In the genomic region with DNA sequence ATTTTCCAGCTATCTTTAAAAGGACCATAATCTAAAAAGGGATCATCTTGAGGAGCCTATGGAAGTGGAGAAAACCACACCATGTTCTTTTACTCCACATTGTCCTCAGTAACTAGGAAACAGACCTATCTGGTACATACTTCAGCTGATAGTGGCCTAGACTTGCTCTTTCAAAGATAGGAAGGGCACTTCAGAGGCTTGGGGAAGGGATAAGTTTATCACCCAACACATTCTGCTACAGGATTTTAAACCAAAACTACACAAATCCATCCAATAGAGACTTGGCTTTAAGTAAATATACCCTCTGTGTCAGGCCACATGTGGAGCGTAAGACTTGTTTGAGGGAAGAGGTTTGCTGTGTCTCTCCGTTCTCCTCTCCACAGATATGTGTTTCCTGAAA, we compare ENCODE assay signal across 1 cellular context.
TF ChIP-seq lines count a peak whose summit lies in the region.

No MANE protein-coding gene starts in this region.

TF ChIP-seq in GM23338, 12 proteins besides CTCF, POLR2A, EP300 and RAD21 (continued from another document):
- TF ChIP-seq, protein P1, sequence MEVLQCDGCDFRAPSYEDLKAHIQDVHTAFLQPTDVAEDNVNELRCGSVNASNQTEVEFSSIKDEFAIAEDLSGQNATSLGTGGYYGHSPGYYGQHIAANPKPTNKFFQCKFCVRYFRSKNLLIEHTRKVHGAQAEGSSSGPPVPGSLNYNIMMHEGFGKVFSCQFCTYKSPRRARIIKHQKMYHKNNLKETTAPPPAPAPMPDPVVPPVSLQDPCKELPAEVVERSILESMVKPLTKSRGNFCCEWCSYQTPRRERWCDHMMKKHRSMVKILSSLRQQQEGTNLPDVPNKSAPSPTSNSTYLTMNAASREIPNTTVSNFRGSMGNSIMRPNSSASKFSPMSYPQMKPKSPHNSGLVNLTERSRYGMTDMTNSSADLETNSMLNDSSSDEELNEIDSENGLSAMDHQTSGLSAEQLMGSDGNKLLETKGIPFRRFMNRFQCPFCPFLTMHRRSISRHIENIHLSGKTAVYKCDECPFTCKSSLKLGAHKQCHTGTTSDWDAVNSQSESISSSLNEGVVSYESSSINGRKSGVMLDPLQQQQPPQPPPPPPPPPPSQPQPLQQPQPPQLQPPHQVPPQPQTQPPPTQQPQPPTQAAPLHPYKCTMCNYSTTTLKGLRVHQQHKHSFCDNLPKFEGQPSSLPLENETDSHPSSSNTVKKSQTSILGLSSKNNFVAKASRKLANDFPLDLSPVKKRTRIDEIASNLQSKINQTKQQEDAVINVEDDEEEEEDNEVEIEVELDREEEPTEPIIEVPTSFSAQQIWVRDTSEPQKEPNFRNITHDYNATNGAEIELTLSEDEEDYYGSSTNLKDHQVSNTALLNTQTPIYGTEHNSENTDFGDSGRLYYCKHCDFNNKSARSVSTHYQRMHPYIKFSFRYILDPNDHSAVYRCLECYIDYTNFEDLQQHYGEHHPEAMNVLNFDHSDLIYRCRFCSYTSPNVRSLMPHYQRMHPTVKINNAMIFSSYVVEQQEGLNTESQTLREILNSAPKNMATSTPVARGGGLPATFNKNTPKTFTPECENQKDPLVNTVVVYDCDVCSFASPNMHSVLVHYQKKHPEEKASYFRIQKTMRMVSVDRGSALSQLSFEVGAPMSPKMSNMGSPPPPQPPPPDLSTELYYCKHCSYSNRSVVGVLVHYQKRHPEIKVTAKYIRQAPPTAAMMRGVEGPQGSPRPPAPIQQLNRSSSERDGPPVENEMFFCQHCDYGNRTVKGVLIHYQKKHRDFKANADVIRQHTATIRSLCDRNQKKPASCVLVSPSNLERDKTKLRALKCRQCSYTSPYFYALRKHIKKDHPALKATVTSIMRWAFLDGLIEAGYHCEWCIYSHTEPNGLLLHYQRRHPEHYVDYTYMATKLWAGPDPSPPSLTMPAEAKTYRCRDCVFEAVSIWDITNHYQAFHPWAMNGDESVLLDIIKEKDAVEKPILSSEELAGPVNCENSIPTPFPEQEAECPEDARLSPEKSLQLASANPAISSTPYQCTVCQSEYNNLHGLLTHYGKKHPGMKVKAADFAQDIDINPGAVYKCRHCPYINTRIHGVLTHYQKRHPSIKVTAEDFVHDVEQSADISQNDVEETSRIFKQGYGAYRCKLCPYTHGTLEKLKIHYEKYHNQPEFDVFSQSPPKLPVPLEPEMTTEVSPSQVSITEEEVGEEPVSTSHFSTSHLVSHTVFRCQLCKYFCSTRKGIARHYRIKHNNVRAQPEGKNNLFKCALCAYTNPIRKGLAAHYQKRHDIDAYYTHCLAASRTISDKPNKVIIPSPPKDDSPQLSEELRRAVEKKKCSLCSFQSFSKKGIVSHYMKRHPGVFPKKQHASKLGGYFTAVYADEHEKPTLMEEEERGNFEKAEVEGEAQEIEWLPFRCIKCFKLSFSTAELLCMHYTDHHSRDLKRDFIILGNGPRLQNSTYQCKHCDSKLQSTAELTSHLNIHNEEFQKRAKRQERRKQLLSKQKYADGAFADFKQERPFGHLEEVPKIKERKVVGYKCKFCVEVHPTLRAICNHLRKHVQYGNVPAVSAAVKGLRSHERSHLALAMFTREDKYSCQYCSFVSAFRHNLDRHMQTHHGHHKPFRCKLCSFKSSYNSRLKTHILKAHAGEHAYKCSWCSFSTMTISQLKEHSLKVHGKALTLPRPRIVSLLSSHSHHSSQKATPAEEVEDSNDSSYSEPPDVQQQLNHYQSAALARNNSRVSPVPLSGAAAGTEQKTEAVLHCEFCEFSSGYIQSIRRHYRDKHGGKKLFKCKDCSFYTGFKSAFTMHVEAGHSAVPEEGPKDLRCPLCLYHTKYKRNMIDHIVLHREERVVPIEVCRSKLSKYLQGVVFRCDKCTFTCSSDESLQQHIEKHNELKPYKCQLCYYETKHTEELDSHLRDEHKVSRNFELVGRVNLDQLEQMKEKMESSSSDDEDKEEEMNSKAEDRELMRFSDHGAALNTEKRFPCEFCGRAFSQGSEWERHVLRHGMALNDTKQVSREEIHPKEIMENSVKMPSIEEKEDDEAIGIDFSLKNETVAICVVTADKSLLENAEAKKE (CRISPR knock-in tag; IDR thresholded peaks at IDR 0.05) = no peak
